In genomic region chr19:7795555-7796161, GRCh38 we compare ENCODE assay signal across 17 cellular contexts. TPM values are rescaled to one million over a fixed set of nuclear protein-coding genes. Genes with fewer than 3 reads are reported as not detected.
"Had no signal": no experiment of that assay in that cellular context is flagged by ENCODE, and none has a peak within 500 bp of the region (broad histone marks: within the 10 kb centered on the region; RNA-seq: fewer than 3 reads in every experiment).

No MANE protein-coding gene starts in this region.

- H3K36me3 Mint-ChIP-seq: activated naive CD4-positive, alpha-beta T cell treated with anti-CD3 and anti-CD28 coated beads, Interleukin-2, amount 10 ng/mL, durations not matched to agents 7 days and 5 days; immature natural killer cell; natural killer cell; stimulated activated memory B cell treated with anti-CD40 and anti-IgM and Interleukin-4, amounts not matched to agents 10 μg/mL and 1 μg/mL and 100 μg/mL, for 72 hours had no signal

- H3K4me3 Mint-ChIP-seq: activated naive CD4-positive, alpha-beta T cell treated with anti-CD3 and anti-CD28 coated beads, Interleukin-2, amount 10 ng/mL, durations not matched to agents 7 days and 5 days; immature natural killer cell; natural killer cell; stimulated activated memory B cell treated with anti-CD40 and anti-IgM and Interleukin-4, amounts not matched to agents 10 μg/mL and 1 μg/mL and 100 μg/mL, for 72 hours had no signal

- H3K27ac Mint-ChIP-seq: activated naive CD4-positive, alpha-beta T cell treated with anti-CD3 and anti-CD28 coated beads, Interleukin-2, amount 10 ng/mL, durations not matched to agents 7 days and 5 days; activated T-helper 2 cell treated with anti-CD3 and anti-CD28 coated beads, Interferon-gamma antibody, Interleukin-2, Interleukin-4, amounts not matched to agents 10 μg/mL and 5 μg/mL and 100 μg/mL, durations not matched to agents 14 hours and 24 hours and 36 hours; immature natural killer cell; natural killer cell; stimulated activated memory B cell treated with anti-CD40 and anti-IgM and Interleukin-4, amounts not matched to agents 10 μg/mL and 1 μg/mL and 100 μg/mL, for 72 hours had no signal

- ATAC-seq: left cardiac atrium; mucosa of descending colon; natural killer cell; right lobe of liver; stimulated activated memory B cell treated with anti-CD40 and anti-IgM and Interleukin-4, amounts not matched to agents 10 μg/mL and 1 μg/mL and 100 μg/mL, for 72 hours had no signal

- H3K4me1 Mint-ChIP-seq: natural killer cell had no signal

- H3K27ac ChIP-seq: colonic mucosa, epithelial cell of prostate, right lobe of liver, tibial artery, vagina had no signal

- H3K9me3 ChIP-seq: colonic mucosa, right lobe of liver, vagina had no signal

- H3K27me3 ChIP-seq: colonic mucosa, right lobe of liver, vagina had no signal

- H3K27me3 Mint-ChIP-seq: stimulated activated memory B cell treated with anti-CD40 and anti-IgM and Interleukin-4, amounts not matched to agents 10 μg/mL and 1 μg/mL and 100 μg/mL, for 72 hours had no signal

- DNase-seq: activated naive CD4-positive, alpha-beta T cell treated with anti-CD3 and anti-CD28 coated beads, Interleukin-2, amount 10 ng/mL, durations not matched to agents 7 days and 5 days; caudate nucleus; colonic mucosa; effector CD8-positive, alpha-beta T cell; hippocampal formation; immature natural killer cell; left cardiac atrium; mammary epithelial cell; mucosa of descending colon; natural killer cell; right lobe of liver; stimulated activated CD4-positive, alpha-beta T cell treated with anti-CD3 and anti-CD28 coated beads, Interleukin-1b, Interleukin-23, amount 100 ng/mL, for 48 hours; tibial artery had no signal

- H3K4me1 ChIP-seq: colonic mucosa had no signal

- H3K9me3 Mint-ChIP-seq: activated naive CD4-positive, alpha-beta T cell treated with anti-CD3 and anti-CD28 coated beads, Interleukin-2, amount 10 ng/mL, durations not matched to agents 7 days and 5 days; activated T-helper 2 cell treated with anti-CD3 and anti-CD28 coated beads, Interferon-gamma antibody, Interleukin-2, Interleukin-4, amounts not matched to agents 10 μg/mL and 5 μg/mL and 100 μg/mL, durations not matched to agents 14 hours and 24 hours and 36 hours had no signal

- H3K4me3 ChIP-seq: colonic mucosa, mucosa of descending colon, right lobe of liver, tibial artery, vagina had no signal

- H3K36me3 ChIP-seq: colonic mucosa, right lobe of liver, tibial artery, vagina had no signal

RNA-seq across cellular contexts. Expression of gene CLEC4M, which starts 32.6 kb away (rescaled TPM):
- total RNA-seq: activated T-helper 2 cell treated with anti-CD3 and anti-CD28 coated beads, Interferon-gamma antibody, Interleukin-2, Interleukin-4, amounts not matched to agents 10 μg/mL and 5 μg/mL and 100 μg/mL, durations not matched to agents 14 hours and 24 hours and 36 hours; colonic mucosa; mammary epithelial cell; mucosa of descending colon; natural killer cell; vagina had no signal

RNA-seq across cellular contexts. Expression of gene CD209, which starts 48.3 kb away (rescaled TPM):
- total RNA-seq: activated T-helper 2 cell treated with anti-CD3 and anti-CD28 coated beads, Interferon-gamma antibody, Interleukin-2, Interleukin-4, amounts not matched to agents 10 μg/mL and 5 μg/mL and 100 μg/mL, durations not matched to agents 14 hours and 24 hours and 36 hours; mammary epithelial cell had no signal
